9 cellular contexts compared by ENCODE assay signal in genomic region chr15:45637552-45638033, GRCh38. TPM values are rescaled to one million over a fixed set of nuclear protein-coding genes. Genes with fewer than 3 reads are reported as not detected.
DNase-seq lines count a peak whose midpoint lies in the region; ATAC-seq and TF ChIP-seq lines count a peak whose summit lies in the region.
"Had no signal": no experiment of that assay in that cellular context is flagged by ENCODE, and none has a peak within 500 bp of the region (broad histone marks: within the 10 kb centered on the region; RNA-seq: fewer than 3 reads in every experiment).

No MANE protein-coding gene starts in this region.

- H3K4me3 ChIP-seq in LNCaP clone FGC (ENCODE audit: low read depth, low read length): peak overlapping the region; percentile 23
- H3K4me3 ChIP-seq in endodermal cell (ENCODE audit: low read length): no peak overlapping the region
- peak overlapping the region in 2 of 4 donors; percentile 28 to 31 for H3K4me3 ChIP-seq in tibial nerve
- H3K4me3 ChIP-seq: cardiac muscle cell had no signal

- H3K4me1 Mint-ChIP-seq in endodermal cell: peaks cover 6% of the 10 kb centered on the region
- peaks cover 60 to 64% of the 10 kb centered on the region in 2 donors for H3K4me1 Mint-ChIP-seq in natural killer cell treated with Interleukin-12 subunit alpha and Interleukin-12 subunit beta and Interleukin-15 and Interleukin-18, amount 100 ng/mL, for 72 hours (ENCODE audit: low read depth in 2 of 2)

- H3K4me3 Mint-ChIP-seq in endodermal cell: no peak overlapping the region
- peak overlapping the region; percentile 98 for H3K4me3 Mint-ChIP-seq in natural killer cell treated with Interleukin-12 subunit alpha and Interleukin-12 subunit beta and Interleukin-15 and Interleukin-18, amount 100 ng/mL, for 72 hours

- peak in 1 of 2 donors; percentile 86 for TF ChIP-seq EP300 in tibial nerve (IDR thresholded peaks at IDR 0.05)

- H3K27ac ChIP-seq in endodermal cell (ENCODE audit: low read depth, low read length) (no peak overlapping the region), tibial nerve (peak overlapping the region; percentile 50 to 90 (median 86))
- H3K27ac ChIP-seq: cardiac muscle cell had no signal

- in situ Hi-C loops in G401 (cut with HindIII; ENCODE audit: low sequenced_read_pairs): no loop called here

- H3K36me3 Mint-ChIP-seq in endodermal cell (ENCODE audit: low read depth): no peaks in the 10 kb centered on the region
- peaks cover 28% of the 10 kb centered on the region for H3K36me3 Mint-ChIP-seq in natural killer cell treated with Interleukin-12 subunit alpha and Interleukin-12 subunit beta and Interleukin-15 and Interleukin-18, amount 100 ng/mL, for 72 hours

- TF ChIP-seq CTCF in LNCaP clone FGC (IDR thresholded peaks at IDR 0.05; ENCODE audit: control insufficient read depth, extremely low read depth, insufficient read depth): no peak
- TF ChIP-seq CTCF in endodermal cell (conservative IDR thresholded peaks at IDR 0.05): no peak
- TF ChIP-seq CTCF in tibial nerve (IDR thresholded peaks at IDR 0.05): no peak

- H3K27me3 ChIP-seq in endodermal cell (ENCODE audit: control insufficient read depth, insufficient read depth, low read length, poor library complexity, severe bottlenecking): peaks cover 100% of the 10 kb centered on the region
- H3K27me3 ChIP-seq in tibial nerve: no peaks in the 10 kb centered on the region

- peak in 1 of 2 donors; percentile 19 for TF ChIP-seq POLR2A in tibial nerve (IDR thresholded peaks at IDR 0.05)

- H3K4me1 ChIP-seq in endodermal cell (ENCODE audit: control insufficient read depth, insufficient read depth, low read length): no peaks in the 10 kb centered on the region
- H3K4me1 ChIP-seq in tibial nerve: peaks cover 0 to 75% (median 43%) of the 10 kb centered on the region in 4 donors

- peaks cover 99% of the 10 kb centered on the region for H3K27me3 Mint-ChIP-seq in endodermal cell (ENCODE audit: insufficient read depth)
- no peaks in the 10 kb centered on the region for H3K27me3 Mint-ChIP-seq in natural killer cell treated with Interleukin-12 subunit alpha and Interleukin-12 subunit beta and Interleukin-15 and Interleukin-18, amount 100 ng/mL, for 72 hours

- no peaks in the 10 kb centered on the region for H3K36me3 ChIP-seq in endodermal cell (ENCODE audit: control insufficient read depth, insufficient read depth, low read length)
- H3K36me3 ChIP-seq in tibial nerve: no peaks in the 10 kb centered on the region
- H3K36me3 ChIP-seq: cardiac muscle cell had no signal

- H3K9ac ChIP-seq in endodermal cell (ENCODE audit: extremely low read depth, low read length, poor library complexity, severe bottlenecking): no peak overlapping the region

- WGBS in endodermal cell (ENCODE audit: insufficient coverage in 1 of 2, insufficient read length in 1 of 2), 2 experiments: 87% methylated on average over 3 to 6 of the region's 6 CpGs
- 0 to 1% methylated on average over 6 of the region's 6 CpGs for WGBS in tibial nerve, 2 donors

- ATAC-seq in GM21526 (IDR thresholded peaks at IDR 0.05; ENCODE audit: low FRiP score, unreplicated experiment): peak; percentile 48
- ATAC-seq in natural killer cell treated with Interleukin-12 subunit alpha and Interleukin-12 subunit beta and Interleukin-15 and Interleukin-18, amount 100 ng/mL, for 72 hours: peak; percentile 75 to 82

- DNase-seq in G401 (ENCODE audit: low spot score): peak; percentile 10
- DNase-seq in LNCaP clone FGC (ENCODE audit: low read depth): peak; percentile 42
- peak; percentile 23 for DNase-seq in activated CD4-positive, alpha-beta T cell treated with anti-CD3 and anti-CD28 coated beads, Interleukin-2, amount 50 U/mL, for 1 hour
- peak; percentile 4 for DNase-seq in endodermal cell
- DNase-seq in natural killer cell treated with Interleukin-12 subunit alpha and Interleukin-12 subunit beta and Interleukin-15 and Interleukin-18, amount 100 ng/mL, for 72 hours (ENCODE audit: low spot score): peak; percentile 81
- peak in 1 of 2 donors; percentile 49 for DNase-seq in tibial nerve (ENCODE audit: low spot score in 2 of 2)
- no peak for DNase-seq in NCI-H146 (lab: John Stamatoyannopoulos, UW)

- H3K9me3 Mint-ChIP-seq in endodermal cell: no peaks in the 10 kb centered on the region
- H3K9me3 Mint-ChIP-seq in natural killer cell treated with Interleukin-12 subunit alpha and Interleukin-12 subunit beta and Interleukin-15 and Interleukin-18, amount 100 ng/mL, for 72 hours: no peaks in the 10 kb centered on the region

- no peak overlapping the region for H3K27ac Mint-ChIP-seq in endodermal cell
- H3K27ac Mint-ChIP-seq in natural killer cell treated with Interleukin-12 subunit alpha and Interleukin-12 subunit beta and Interleukin-15 and Interleukin-18, amount 100 ng/mL, for 72 hours: peak overlapping the region; percentile 98 to 100

- H3K9me3 ChIP-seq in endodermal cell (ENCODE audit: control insufficient read depth, low read length) (no peaks in the 10 kb centered on the region), tibial nerve (no peaks in the 10 kb centered on the region)

RNA-seq across cellular contexts. Expression of gene SQOR, which starts 2.8 kb away (rescaled TPM):
- 80.3 and 91.1 TPM in 2 replicates for total RNA-seq in G401 (2014; rRNA removed; shearing (Covaris generic))
- total RNA-seq in endodermal cell: under 1 TPM in 1 of 2 donors, not detected in 1; 0.24 TPM
- polyA plus RNA-seq in endodermal cell (2013, experiment 1 of 2): 0.93 TPM
- 0.58 TPM for polyA plus RNA-seq in endodermal cell (2013, experiment 2 of 2)
- total RNA-seq in natural killer cell treated with Interleukin-12 subunit alpha and Interleukin-12 subunit beta and Interleukin-15 and Interleukin-18, amount 100 ng/mL, for 72 hours: 100 to 1,000 TPM in 1 of 2 donors, 10 to 100 TPM in 1; 91.2 to 193 TPM
- 10 to 100 TPM; 50.4 to 96.1 (median 60.2) TPM for total RNA-seq in tibial nerve

RNA-seq across cellular contexts. Expression of gene BLOC1S6, which starts 50.4 kb away (rescaled TPM):
- total RNA-seq in G401 (2014; rRNA removed; shearing (Covaris generic)): 53.4 and 114 TPM in 2 replicates
- total RNA-seq in endodermal cell (10 to 100 TPM; 43.3 to 46.8 TPM), tibial nerve (10 to 100 TPM; 35.6 to 70.8 (median 52.5) TPM)
- 48.4 TPM for polyA plus RNA-seq in endodermal cell (2013, experiment 1 of 2)
- 46.7 TPM for polyA plus RNA-seq in endodermal cell (2013, experiment 2 of 2)
- total RNA-seq in natural killer cell treated with Interleukin-12 subunit alpha and Interleukin-12 subunit beta and Interleukin-15 and Interleukin-18, amount 100 ng/mL, for 72 hours: 10 to 100 TPM; 45.6 to 50.5 TPM

Comparison
In these comparisons a context has a peak if more than half of its experiments do, and no peak if none do; other contexts are left out.
1. RNA of gene SQOR, which starts 2.8 kb away (total RNA-seq): 91.2 to 193 TPM in natural killer cell treated with Interleukin-12 subunit alpha and Interleukin-12 subunit beta and Interleukin-15 and Interleukin-18, amount 100 ng/mL, for 72 hours, 80.3 to 91.1 TPM in G401 and 50.4 to 96.1 TPM in tibial nerve; 0.24 TPM in endodermal cell; every median in the first group is over 10 times any median in the second.